Comparison of ENCODE assay signal across 8 cellular contexts in genomic region chr6:28729501-28730402, GRCh38.
A peak's percentile ranks its signal among the peaks of the same experiment; 100 is the strongest.
DNase-seq lines count a peak whose midpoint lies in the region; FAIRE-seq and TF ChIP-seq lines count a peak whose summit lies in the region.

No MANE protein-coding gene starts in this region.

- H3K27me3 Mint-ChIP-seq in astrocyte (ENCODE audit: low read depth, unreplicated experiment): peaks cover 37% of the 10 kb centered on the region

- H3K36me3 ChIP-seq in HUES48 (ENCODE audit: control insufficient read depth, insufficient read depth, low read length): no peaks in the 10 kb centered on the region
- no peaks in the 10 kb centered on the region for H3K36me3 ChIP-seq in astrocyte (ENCODE audit: insufficient read depth, low read length)
- no peaks in the 10 kb centered on the region for H3K36me3 ChIP-seq in mesodermal cell (ENCODE audit: control insufficient read depth, insufficient read depth, low read length)

- peak overlapping the region; percentile 99 for H3K4me2 ChIP-seq in astrocyte (ENCODE audit: low read length)

- H3K27ac ChIP-seq in HUES48 (ENCODE audit: low read depth, low read length): no peak overlapping the region
- H3K27ac ChIP-seq in astrocyte (ENCODE audit: low read depth, low read length): no peak overlapping the region
- no peak overlapping the region for H3K27ac ChIP-seq in mesodermal cell (ENCODE audit: low read depth, low read length, severe bottlenecking)

- DNase-seq in AG10803 (ENCODE audit: low read depth) (no peak), astrocyte (ENCODE audit: low read depth) (no peak), CD1c-positive myeloid dendritic cell (ENCODE audit: extremely low spot score) (no peak), SHP77 treated with DMSO at 0.1 percent for 48 hours (lab: John Stamatoyannopoulos, UW) (no peak), SIG-M5 (lab: John Stamatoyannopoulos, UW) (no peak), GOT3 (lab: John Stamatoyannopoulos, UW) (no peak)

- H3K4me3 ChIP-seq in AG10803 (ENCODE audit: low read length) (peak overlapping the region; percentile 85), HUES48 (ENCODE audit: low read depth, low read length) (peak overlapping the region; percentile 91), astrocyte (ENCODE audit: insufficient read depth, low read depth, low read length) (no peak overlapping the region), mesodermal cell (ENCODE audit: extremely low read depth, insufficient read depth, low read length, poor library complexity, severe bottlenecking) (peak overlapping the region; percentile 63)

- H3K9ac ChIP-seq in HUES48 (ENCODE audit: low read depth, low read length): no peak overlapping the region
- no peak overlapping the region for H3K9ac ChIP-seq in astrocyte (ENCODE audit: low read length)

- H3K9me3 ChIP-seq in HUES48 (ENCODE audit: control insufficient read depth, insufficient read depth, low read length): no peaks in the 10 kb centered on the region
- no peaks in the 10 kb centered on the region for H3K9me3 ChIP-seq in astrocyte (ENCODE audit: insufficient read depth, low read depth, low read length)
- no peaks in the 10 kb centered on the region for H3K9me3 ChIP-seq in mesodermal cell (ENCODE audit: control insufficient read depth, low read length)

- H3K9me3 Mint-ChIP-seq in astrocyte (ENCODE audit: unreplicated experiment): no peaks in the 10 kb centered on the region

- H3K27ac Mint-ChIP-seq in astrocyte (ENCODE audit: unreplicated experiment): no peak overlapping the region

- no peak for TF ChIP-seq CTCF in AG10803 (conservative IDR thresholded peaks at IDR 0.05; ENCODE audit: low read length)
- TF ChIP-seq CTCF in astrocyte (IDR thresholded peaks at IDR 0.05; ENCODE audit: insufficient read depth, low read depth, low read length): no peak

- H3K27me3 ChIP-seq in HUES48 (ENCODE audit: control insufficient read depth, insufficient read depth, low read length) (peaks cover 32% of the 10 kb centered on the region), astrocyte (ENCODE audit: insufficient read depth, low read length) (peaks cover 21% of the 10 kb centered on the region)

- 8 to 13% methylated on average over 11 to 12 of the region's 24 CpGs for WGBS in mesodermal cell (ENCODE audit: insufficient coverage in 2 of 2), 2 experiments

- H3K36me3 Mint-ChIP-seq in astrocyte (ENCODE audit: low read depth, unreplicated experiment): peaks cover 3% of the 10 kb centered on the region

- no peaks in the 10 kb centered on the region for H4K20me1 ChIP-seq in astrocyte (ENCODE audit: insufficient read depth, low read length)

- H3K4me3 Mint-ChIP-seq in astrocyte (ENCODE audit: unreplicated experiment): peak overlapping the region; percentile 90

- H3K4me1 ChIP-seq in HUES48 (ENCODE audit: control insufficient read depth, insufficient read depth, low read length) (peaks cover 5% of the 10 kb centered on the region; the same call in 1 of the 2 replicates), astrocyte (ENCODE audit: insufficient read depth, low read length) (no peaks in the 10 kb centered on the region), mesodermal cell (ENCODE audit: control insufficient read depth, insufficient read depth, low read length, poor library complexity, severe bottlenecking) (no peaks in the 10 kb centered on the region)

- H2AFZ ChIP-seq in astrocyte (ENCODE audit: low read depth, low read length): no peak overlapping the region

- FAIRE-seq in astrocyte (lab: Jason Lieb, UNC): no peak

- H3K79me2 ChIP-seq in astrocyte (ENCODE audit: insufficient read depth, low read length): no peaks in the 10 kb centered on the region

- H3K4me1 Mint-ChIP-seq in astrocyte (ENCODE audit: low read depth, unreplicated experiment): peaks cover 7% of the 10 kb centered on the region
